Comparison of ENCODE assay signal across 8 cellular contexts in genomic region chr19:1813197-1813836, GRCh38. TPM values are rescaled to one million over a fixed set of nuclear protein-coding genes. Genes with fewer than 3 reads are reported as not detected.
DNase-seq lines count a peak whose midpoint lies in the region; ATAC-seq and TF ChIP-seq lines count a peak whose summit lies in the region.

No MANE protein-coding gene starts in this region.

- H3K9ac ChIP-seq in NT2/D1 (ENCODE audit: insufficient read length, low read depth), result peak overlapping the region; percentile 74
- peak overlapping the region; percentile 52 to 56 for H3K9ac ChIP-seq in duodenal mucosa (ENCODE audit: low read depth in 1 of 2, low read length in 2 of 2)
- no peak overlapping the region for H3K9ac ChIP-seq in neural progenitor cell

- no peaks in the 10 kb centered on the region for H3K9me3 ChIP-seq in CD4-positive, alpha-beta memory T cell (ENCODE audit: control insufficient read depth in 1 of 2, low read length in 2 of 2)
- H3K9me3 ChIP-seq in NT2/D1 (ENCODE audit: insufficient read depth, low read length), result no peaks in the 10 kb centered on the region
- H3K9me3 ChIP-seq in duodenal mucosa (ENCODE audit: control insufficient read depth in 1 of 2, low read length in 2 of 2), result no peaks in the 10 kb centered on the region
- H3K9me3 ChIP-seq in neural progenitor cell (ENCODE audit: low read depth), result no peaks in the 10 kb centered on the region

- POLR2A ChIA-PET in CD4-positive, alpha-beta memory T cell (lab: Charles Lee; ENCODE audit: partially characterized antibody), result interaction anchor here (0.6 to 1.2 kb wide), 2 partner anchors 42 to 162 kb away, joined by 3 to 5 read pairs; no protein-coding TSS in a partner anchor

- peaks cover 11% of the 10 kb centered on the region for H4K20me1 ChIP-seq in neural progenitor cell (ENCODE audit: low read depth)

- H2AFZ ChIP-seq in neural progenitor cell (replicated peaks), result no peak overlapping the region

- H3K4me3 ChIP-seq in CD4-positive, alpha-beta memory T cell (ENCODE audit: low read length in 2 of 2), result peak overlapping the region; percentile 73
- peak overlapping the region; percentile 54 for H3K4me3 ChIP-seq in NT2/D1 (ENCODE audit: insufficient read length, low read depth)
- peak overlapping the region; percentile 74 to 82 for H3K4me3 ChIP-seq in duodenal mucosa (ENCODE audit: low read depth in 1 of 2, low read length in 2 of 2)
- H3K4me3 ChIP-seq in neural progenitor cell, result peak overlapping the region; percentile 43

- H3K36me3 ChIP-seq in CD4-positive, alpha-beta memory T cell (ENCODE audit: insufficient read depth, low read length), result peaks cover 19% of the 10 kb centered on the region
- H3K36me3 ChIP-seq in NT2/D1 (ENCODE audit: insufficient read depth, insufficient read length, low read length) (peaks cover 40% of the 10 kb centered on the region), duodenal mucosa (ENCODE audit: control insufficient read depth in 1 of 2, insufficient read depth in 2 of 2, low read length in 2 of 2) (peaks cover 9 to 34% of the 10 kb centered on the region in 2 donors), neural progenitor cell (no peaks in the 10 kb centered on the region)

- H3K27ac Mint-ChIP-seq in CD4-positive, alpha-beta memory T cell, result peak overlapping the region; percentile 87 to 98 (median 95)
- H3K27ac Mint-ChIP-seq in neural progenitor cell, result peak overlapping the region; percentile 74

- H3K4me1 Mint-ChIP-seq in CD4-positive, alpha-beta memory T cell, result peaks cover 10 to 15% (median 11%) of the 10 kb centered on the region in 4 donors
- peaks cover 12% of the 10 kb centered on the region for H3K4me1 Mint-ChIP-seq in neural progenitor cell

- H3K9me3 Mint-ChIP-seq in CD4-positive, alpha-beta memory T cell, result no peaks in the 10 kb centered on the region
- no peaks in the 10 kb centered on the region for H3K9me3 Mint-ChIP-seq in neural progenitor cell

- intact Hi-C loops in CD4-positive, alpha-beta memory T cell (cut with micrococcal nuclease), result loop anchor here (2.0 to 5.0 kb wide), 5 partner anchors 25 to 221 kb away; partner anchors contain the start of genes MBD3 and UQCR11

- no peak for TF ChIP-seq CTCF in neural progenitor cell (IDR thresholded peaks at IDR 0.05)

- ATAC-seq in HG02642 (IDR thresholded peaks at IDR 0.05; ENCODE audit: poor library complexity, unreplicated experiment), result no peak

- H3K27ac ChIP-seq in CD4-positive, alpha-beta memory T cell (ENCODE audit: low read depth, low read length), result peak overlapping the region; percentile 42
- H3K27ac ChIP-seq in duodenal mucosa (ENCODE audit: low read depth, low read length), result no peak overlapping the region
- no peak overlapping the region for H3K27ac ChIP-seq in neural progenitor cell

- no peaks in the 10 kb centered on the region for H3K27me3 ChIP-seq in CD4-positive, alpha-beta memory T cell (ENCODE audit: insufficient read depth, low read length)
- no peaks in the 10 kb centered on the region for H3K27me3 ChIP-seq in NT2/D1 (ENCODE audit: insufficient read depth, insufficient read length)
- H3K27me3 ChIP-seq in duodenal mucosa (ENCODE audit: control insufficient read depth in 1 of 2, insufficient read depth in 2 of 2, low read length in 2 of 2), result peaks cover 0 to under 1% of the 10 kb centered on the region in 2 donors
- H3K27me3 ChIP-seq in neural progenitor cell, result peaks cover 17% of the 10 kb centered on the region

- peak overlapping the region; percentile 71 for H3K4me2 ChIP-seq in neural progenitor cell

- H3K79me2 ChIP-seq in neural progenitor cell (ENCODE audit: low read depth), result no peaks in the 10 kb centered on the region

- peaks cover 14% of the 10 kb centered on the region for H3K4me1 ChIP-seq in CD4-positive, alpha-beta memory T cell (ENCODE audit: insufficient read depth, low read length)
- H3K4me1 ChIP-seq in NT2/D1 (ENCODE audit: insufficient read depth, insufficient read length) (peaks cover 21% of the 10 kb centered on the region), duodenal mucosa (ENCODE audit: control insufficient read depth in 1 of 2, insufficient read depth in 2 of 2, low read length in 2 of 2) (peaks cover 6 to 14% of the 10 kb centered on the region in 2 donors), neural progenitor cell (no peaks in the 10 kb centered on the region)

- CTCF ChIA-PET in CD4-positive, alpha-beta memory T cell (lab: Charles Lee; ENCODE audit: partially characterized antibody), result interaction anchor here (2.5 kb wide), 1 partner anchor 13 kb away, joined by 10 read pairs; no protein-coding TSS in a partner anchor

- no peaks in the 10 kb centered on the region for H3K27me3 Mint-ChIP-seq in CD4-positive, alpha-beta memory T cell
- H3K27me3 Mint-ChIP-seq in neural progenitor cell (ENCODE audit: insufficient read depth, low read depth), result peaks cover 17% of the 10 kb centered on the region

- no peak for DNase-seq in CD4-positive, alpha-beta memory T cell
- DNase-seq in NT2/D1 (ENCODE audit: low read depth, low spot score) (no peak), neural progenitor cell (ENCODE audit: low spot score) (no peak), HT-29 (ENCODE audit: low spot score) (no peak), NCI-H1436 (lab: John Stamatoyannopoulos, UW) (no peak), retina (no peak)

- peak overlapping the region; percentile 86 to 99 (median 96) for H3K4me3 Mint-ChIP-seq in CD4-positive, alpha-beta memory T cell
- peak overlapping the region; percentile 91 for H3K4me3 Mint-ChIP-seq in neural progenitor cell

- peaks cover 3 to 21% of the 10 kb centered on the region in 2 donors for H3K36me3 Mint-ChIP-seq in CD4-positive, alpha-beta memory T cell
- no peaks in the 10 kb centered on the region for H3K36me3 Mint-ChIP-seq in neural progenitor cell

- peaks cover 2% of the 10 kb centered on the region for H3F3A ChIP-seq in neural progenitor cell (ENCODE audit: low read depth)

RNA-seq across cellular contexts. Expression of gene ATP8B3, which starts 1.2 kb away (rescaled TPM):
- 1 to 10 TPM; 4.9 to 5.5 TPM for total RNA-seq in CD4-positive, alpha-beta memory T cell
- 1 to 10 TPM in 1 of 2 donors, under 1 TPM in 1; 0.73 to 2.3 TPM for polyA plus RNA-seq in CD4-positive, alpha-beta memory T cell
- 0.06 and 1.5 TPM in 2 replicates for total RNA-seq in neural progenitor cell (ENCODE audit: low replicate concordance)
- 0.65 and 2.0 TPM in 2 replicates for total RNA-seq in HT-29 (2014; rRNA removed; shearing (Covaris generic))

RNA-seq across cellular contexts. Expression of gene REXO1, which starts 35.0 kb away (rescaled TPM):
- total RNA-seq in CD4-positive, alpha-beta memory T cell, result 10 to 100 TPM; 57.1 to 57.3 TPM
- 10 to 100 TPM in 1 of 2 donors, 1 to 10 TPM in 1; 1.5 to 11.9 TPM for polyA plus RNA-seq in CD4-positive, alpha-beta memory T cell
- 12.8 and 38.7 TPM in 2 replicates for total RNA-seq in neural progenitor cell (ENCODE audit: low replicate concordance)
- total RNA-seq in HT-29 (2014; rRNA removed; shearing (Covaris generic)), result 19.1 and 26.1 TPM in 2 replicates

RNA-seq across cellular contexts. Expression of gene KLF16, which starts 50.1 kb away (rescaled TPM):
- 10 to 100 TPM; 17.9 to 19.3 TPM for total RNA-seq in CD4-positive, alpha-beta memory T cell
- 1 to 10 TPM in 1 of 2 donors, under 1 TPM in 1; 0.39 to 1.3 TPM for polyA plus RNA-seq in CD4-positive, alpha-beta memory T cell
- total RNA-seq in neural progenitor cell (ENCODE audit: low replicate concordance), result 1.0 and 4.8 TPM in 2 replicates
- total RNA-seq in HT-29 (2014; rRNA removed; shearing (Covaris generic)), result 25.2 and 34.5 TPM in 2 replicates
